ENCODE assay signal across 8 cellular contexts in genomic region chr6:11496152-11497060, GRCh38. TPM values are rescaled to one million over a fixed set of nuclear protein-coding genes. Genes with fewer than 3 reads are reported as not detected.
DNase-seq lines count a peak whose midpoint lies in the region; ATAC-seq and TF ChIP-seq lines count a peak whose summit lies in the region.

No MANE protein-coding gene starts in this region.

- H2BK5ac ChIP-seq in IMR-90 (ENCODE audit: low read depth, low read length, poor library complexity, severe bottlenecking), result no peak overlapping the region

- dilution Hi-C loops in IMR-90 (cut with HindIII; ENCODE audit: low sequenced_read_pairs, unreplicated experiment), result no loop called here

- POLR2A ChIA-PET in IMR-90 (lab: Charles Lee; ENCODE audit: unreplicated experiment), result interaction anchor here (0.7 kb wide), 1 partner anchor 441 kb away, joined by 3 read pairs; no protein-coding TSS in a partner anchor

- H3K79me1 ChIP-seq in IMR-90 (ENCODE audit: low read depth in 1 of 2, low read length in 2 of 2), result no peaks in the 10 kb centered on the region

- H3K27me3 ChIP-seq in IMR-90 (ENCODE audit: control insufficient read depth, insufficient read depth, low read length) (no peaks in the 10 kb centered on the region), neuron (ENCODE audit: insufficient read depth, low read length) (no peaks in the 10 kb centered on the region)

- 0 out of 2 replicates have a peak, but pooled peaks have one; percentile 53 for TF ChIP-seq POLR2A in IMR-90 (IDR thresholded peaks at IDR 0.05; ENCODE audit: low read depth, low read length)

- no peak overlapping the region for H3K4me3 ChIP-seq in IMR-90 (ENCODE audit: insufficient read depth, low read depth, low read length)
- H3K4me3 ChIP-seq in fibroblast of mammary gland (ENCODE audit: control insufficient read depth, low read depth, low read length), result no peak overlapping the region
- no peak overlapping the region for H3K4me3 ChIP-seq in neuron (ENCODE audit: low read length)

- TF ChIP-seq RAD21 in IMR-90 (IDR thresholded peaks at IDR 0.05; ENCODE audit: low read length), result peak; percentile 98

- CTCF ChIA-PET in IMR-90 (lab: Yijun Ruan, JAX), result interaction anchor here (0.5 to 2.8 kb wide), 21 partner anchors 9 to 403 kb away, joined by 3 to 15 read pairs (median 4); partner anchors contain the start of genes NEDD9 and SMIM13

- H3K56ac ChIP-seq in IMR-90 (ENCODE audit: extremely low read depth, insufficient read depth, low read length), result no peak overlapping the region

- no peak overlapping the region for H2BK120ac ChIP-seq in IMR-90 (ENCODE audit: low read depth, low read length)

- peak overlapping the region; percentile 15; the same call in 1 of the 2 replicates for H3K18ac ChIP-seq in IMR-90 (ENCODE audit: low read depth, low read length)

- no peak overlapping the region for H2AK5ac ChIP-seq in IMR-90 (ENCODE audit: low read depth, low read length)

- in situ Hi-C loops in IMR-90 (cut with MboI; ENCODE audit: low sequenced_read_pairs), result loop anchor here (5.0 to 10.0 kb wide), 4 partner anchors 262 to 544 kb away; partner anchors contain the start of gene NEDD9

- no peak overlapping the region for H4K5ac ChIP-seq in IMR-90 (ENCODE audit: low read depth, low read length)

- intact Hi-C loops in IMR-90 (cut with micrococcal nuclease), result loop anchor here (1.0 to 5.0 kb wide), 8 partner anchors 78 to 544 kb away; partner anchors contain the start of gene NEDD9

- H2BK20ac ChIP-seq in IMR-90 (ENCODE audit: low read depth, low read length), result no peak overlapping the region

- no peak overlapping the region for H3K4me2 ChIP-seq in IMR-90 (ENCODE audit: low read depth, low read length)

- peaks cover 11% of the 10 kb centered on the region for H3K9me1 ChIP-seq in IMR-90 (ENCODE audit: insufficient read depth, low read length)

- peak overlapping the region; percentile 39 for H3K23ac ChIP-seq in IMR-90 (ENCODE audit: low read depth, low read length)

- H2AFZ ChIP-seq in IMR-90 (replicated peaks; ENCODE audit: low read length, poor library complexity) (peak overlapping the region; percentile 19), neuron (ENCODE audit: low read depth, low read length) (peak overlapping the region; percentile 24)

- H3K27ac ChIP-seq in IMR-90 (ENCODE audit: insufficient read depth, low read length) (no peak overlapping the region), substantia nigra (ENCODE audit: low read depth, low read length, poor library complexity, severe bottlenecking) (no peak overlapping the region)

- no peak overlapping the region for H2AK9ac ChIP-seq in IMR-90 (replicated peaks; ENCODE audit: low read depth, low read length, poor library complexity)

- BruUV-seq in IMR-90 (replicated peaks; lab: Mats Ljungman, UMichigan), result no TSS peak

- H3K4ac ChIP-seq in IMR-90 (ENCODE audit: low read depth, low read length), result peak overlapping the region; percentile 19; the same call in 1 of the 2 replicates

- 0 out of 3 replicates have a peak overlapping the region, but pooled peaks have one; percentile 10 for H2BK15ac ChIP-seq in IMR-90 (ENCODE audit: low read depth, low read length)

- no CpG with 5 or more reads among the region's 12 CpGs for WGBS in IMR-90 (ENCODE audit: extremely low coverage in 2 of 2, insufficient read length in 1 of 2), 2 experiments

- no peak overlapping the region for H3K14ac ChIP-seq in IMR-90 (replicated peaks; ENCODE audit: low read depth, low read length)

- H4K91ac ChIP-seq in IMR-90 (ENCODE audit: insufficient read depth, low read depth, low read length), result no peak overlapping the region

- DNase-seq in DMS 273 treated with DMSO at 0.1 percent for 48 hours (lab: John Stamatoyannopoulos, UW), result peak; percentile 52
- DNase-seq in IMR-90, result peak; percentile 84
- peak; percentile 60 for DNase-seq in OCI-M2 (lab: John Stamatoyannopoulos, UW; ENCODE audit: unreplicated experiment)
- peak; percentile 50 for DNase-seq in activated T-cell treated with anti-CD3 and anti-CD28 coated beads for 48 hours (ENCODE audit: low read depth)
- DNase-seq in fibroblast of mammary gland (ENCODE audit: low read depth), result peak; percentile 85
- DNase-seq in substantia nigra (lab: John Stamatoyannopoulos, UW), result peak in 36 of 49 donors; percentile 4 to 75 (median 40)

- H3K9ac ChIP-seq in IMR-90 (ENCODE audit: low read depth, low read length), result no peak overlapping the region

- peaks cover 8% of the 10 kb centered on the region for H3K4me1 ChIP-seq in IMR-90 (ENCODE audit: control insufficient read depth, insufficient read depth, low read length)
- no peaks in the 10 kb centered on the region for H3K4me1 ChIP-seq in neuron (ENCODE audit: insufficient read depth, low read length)

- H4K8ac ChIP-seq in IMR-90 (ENCODE audit: low read depth in 2 of 2, low read length in 2 of 2), result no peak overlapping the region

- peak; percentile 99 for TF ChIP-seq CTCF in IMR-90 (conservative IDR thresholded peaks at IDR 0.05; ENCODE audit: low read depth, low read length)
- peak; percentile 90 for TF ChIP-seq CTCF in fibroblast of mammary gland (conservative IDR thresholded peaks at IDR 0.05; ENCODE audit: control insufficient read depth, insufficient read depth, low read depth, low read length)

- H3K36me3 ChIP-seq in IMR-90 (ENCODE audit: control insufficient read depth, insufficient read depth, low read length) (no peaks in the 10 kb centered on the region), neuron (ENCODE audit: insufficient read depth, low read length) (no peaks in the 10 kb centered on the region)

- peak; percentile 55 for ATAC-seq in GM21526 (IDR thresholded peaks at IDR 0.05; ENCODE audit: low FRiP score, unreplicated experiment)
- ATAC-seq in IMR-90 (ENCODE audit: low read depth), result peak; percentile 95

- H3K9me3 ChIP-seq in IMR-90 (ENCODE audit: control insufficient read depth, insufficient read depth, low read length) (no peaks in the 10 kb centered on the region), neuron (ENCODE audit: low read length) (no peaks in the 10 kb centered on the region)

- no peaks in the 10 kb centered on the region for H4K20me1 ChIP-seq in IMR-90 (ENCODE audit: insufficient read depth, low read length)

TF ChIP-seq in IMR-90, 13 proteins besides CTCF, POLR2A, EP300 and RAD21:
- peak; percentile 100 for TF ChIP-seq SMC3 (IDR thresholded peaks at IDR 0.05; ENCODE audit: low read depth, low read length)
- no peak for TF ChIP-seq RFX5 (IDR thresholded peaks at IDR 0.05; ENCODE audit: low read depth, low read length)
- no peak; the same call in 1 of the 2 replicates for TF ChIP-seq CHD1 (IDR thresholded peaks at IDR 0.05; ENCODE audit: low read depth, low read length)

RNA-seq across cellular contexts. Expression of gene TMEM170B, which starts 41.1 kb away (rescaled TPM):
- total RNA-seq in IMR-90 (2012; rRNA removed), result 0.18 and 0.28 TPM in 2 replicates
- 0.07 and 0.10 TPM in 2 replicates for polyA plus RNA-seq in IMR-90 (2012; rRNA removed)
- 0.02 TPM in 1 of 2 replicates, not detected in the other for polyA plus RNA-seq in IMR-90 (2012; cell fraction: cytosol; rRNA removed)
- polyA plus RNA-seq in IMR-90 (2012; cell fraction: nucleus; rRNA removed; ENCODE audit: low replicate concordance), result 0.01 and 0.09 TPM in 2 replicates
